ENCODE assay signal across 10 cellular contexts in genomic region chr3:184756151-184756681, GRCh38. TPM values are rescaled to one million over a fixed set of nuclear protein-coding genes. Genes with fewer than 3 reads are reported as not detected.
DNase-seq lines count a peak whose midpoint lies in the region; ATAC-seq, FAIRE-seq and TF ChIP-seq lines count a peak whose summit lies in the region.
"Had no signal": no experiment of that assay in that cellular context is flagged by ENCODE, and none has a peak within 500 bp of the region (broad histone marks: within the 10 kb centered on the region; RNA-seq: fewer than 3 reads in every experiment).

No MANE protein-coding gene starts in this region.

- H3K27ac ChIP-seq in cardiac muscle cell = peak overlapping the region; percentile 69
- H3K27ac ChIP-seq in right atrium auricular region = peak overlapping the region in 1 of 2 donors; percentile 39
- H3K27ac ChIP-seq in brain microvascular endothelial cell = peak overlapping the region; percentile 23
- peak overlapping the region; percentile 67 to 82 for H3K27ac ChIP-seq in mucosa of rectum (ENCODE audit: low read depth in 2 of 2, low read length in 2 of 2)
- no peak overlapping the region for H3K27ac ChIP-seq in PC-9

- FAIRE-seq in urothelium cell line (lab: Jason Lieb, UNC) = no peak

- H3F3A ChIP-seq in PC-9 (ENCODE audit: insufficient read depth, low read depth) = no peaks in the 10 kb centered on the region

- ATAC-seq in GM18498 (IDR thresholded peaks at IDR 0.05; ENCODE audit: unreplicated experiment) = no peak
- ATAC-seq: natural killer cell had no signal

- POLR2A ChIA-PET in PC-9 (lab: Charles Lee; ENCODE audit: unreplicated experiment) = interaction anchor here (0.5 to 0.7 kb wide), 3 partner anchors 67 to 210 kb away, joined by 4 to 5 read pairs (median 4); no protein-coding TSS in a partner anchor

- H4K20me1 ChIP-seq in PC-9 (ENCODE audit: insufficient read depth) = no peaks in the 10 kb centered on the region

- H3K9me2 ChIP-seq in PC-9 (ENCODE audit: insufficient read depth) = no peaks in the 10 kb centered on the region

- H3K36me3 ChIP-seq in cardiac muscle cell (no peaks in the 10 kb centered on the region), right atrium auricular region (no peaks in the 10 kb centered on the region), brain microvascular endothelial cell (replicated peaks) (no peaks in the 10 kb centered on the region), mucosa of rectum (ENCODE audit: control insufficient read depth in 2 of 2, insufficient read depth in 2 of 2, low read length in 2 of 2) (no peaks in the 10 kb centered on the region), PC-9 (ENCODE audit: low read depth) (no peaks in the 10 kb centered on the region)
- H3K36me3 ChIP-seq: breast epithelium had no signal

- no peaks in the 10 kb centered on the region for H3K36me3 Mint-ChIP-seq in type B pancreatic cell
- H3K36me3 Mint-ChIP-seq: natural killer cell had no signal

- no peaks in the 10 kb centered on the region for H3K27me3 Mint-ChIP-seq in type B pancreatic cell

- H3K27ac Mint-ChIP-seq in type B pancreatic cell = peak overlapping the region; percentile 75
- H3K27ac Mint-ChIP-seq: natural killer cell had no signal

- H3K4me1 ChIP-seq in cardiac muscle cell (ENCODE audit: low read depth) = peaks cover 36% of the 10 kb centered on the region
- H3K4me1 ChIP-seq in right atrium auricular region = peaks cover 0 to 21% of the 10 kb centered on the region in 2 donors
- peaks cover 18 to 25% of the 10 kb centered on the region in 2 donors for H3K4me1 ChIP-seq in mucosa of rectum (ENCODE audit: control insufficient read depth in 2 of 2, insufficient read depth in 2 of 2, low read length in 2 of 2)
- H3K4me1 ChIP-seq in PC-9 (replicated peaks; ENCODE audit: insufficient read depth) = no peaks in the 10 kb centered on the region
- H3K4me1 ChIP-seq: breast epithelium had no signal

- BruUV-seq in PC-9 (replicated peaks; lab: Mats Ljungman, UMichigan) = no TSS peak

- CTCF ChIA-PET in PC-9 (lab: Charles Lee) = interaction anchor here (1.0 kb wide), 1 partner anchor 195 kb away, joined by 5 read pairs; no protein-coding TSS in a partner anchor

- no peaks in the 10 kb centered on the region for H3K27me3 ChIP-seq in cardiac muscle cell
- no peaks in the 10 kb centered on the region for H3K27me3 ChIP-seq in right atrium auricular region
- H3K27me3 ChIP-seq in brain microvascular endothelial cell (replicated peaks) = no peaks in the 10 kb centered on the region
- H3K27me3 ChIP-seq in mucosa of rectum (ENCODE audit: control insufficient read depth in 2 of 2, insufficient read depth in 2 of 2, low read length in 2 of 2) = no peaks in the 10 kb centered on the region
- no peaks in the 10 kb centered on the region for H3K27me3 ChIP-seq in PC-9 (ENCODE audit: insufficient read depth, low read depth)
- H3K27me3 ChIP-seq: breast epithelium had no signal

- H3K9me3 ChIP-seq in cardiac muscle cell (ENCODE audit: low read depth) (no peaks in the 10 kb centered on the region), right atrium auricular region (no peaks in the 10 kb centered on the region), mucosa of rectum (ENCODE audit: control insufficient read depth in 2 of 2, low read length in 2 of 2) (no peaks in the 10 kb centered on the region), PC-9 (ENCODE audit: insufficient read depth, low read depth) (no peaks in the 10 kb centered on the region)
- H3K9me3 ChIP-seq: breast epithelium had no signal

- H2AFZ ChIP-seq in PC-9 = no peak overlapping the region

- in situ Hi-C loops in brain microvascular endothelial cell (cut with HindIII; ENCODE audit: low pct_ligation_motif_present, low sequenced_read_pairs) = no loop called here

- H3K4me3 Mint-ChIP-seq in type B pancreatic cell = no peak overlapping the region
- H3K4me3 Mint-ChIP-seq: natural killer cell had no signal

- TF ChIP-seq CTCF in cardiac muscle cell (IDR thresholded peaks at IDR 0.05; ENCODE audit: low read depth, low read length) = no peak
- no peak for TF ChIP-seq CTCF in right atrium auricular region (IDR thresholded peaks at IDR 0.05)
- no peak for TF ChIP-seq CTCF in brain microvascular endothelial cell (IDR thresholded peaks at IDR 0.05; ENCODE audit: low read depth, low read length, missing control alignments)
- TF ChIP-seq CTCF in type B pancreatic cell (conservative IDR thresholded peaks at IDR 0.05) = no peak
- TF ChIP-seq CTCF in PC-9 (conservative IDR thresholded peaks at IDR 0.05) = no peak

- H3K79me2 ChIP-seq in PC-9 (ENCODE audit: low read depth) = no peaks in the 10 kb centered on the region

- intact Hi-C loops in PC-9 (cut with micrococcal nuclease; ENCODE audit: unreplicated experiment) = no loop called here

- H3K4me1 Mint-ChIP-seq in type B pancreatic cell (ENCODE audit: unreplicated experiment) = peaks cover 27% of the 10 kb centered on the region
- H3K4me1 Mint-ChIP-seq: natural killer cell had no signal

- peak overlapping the region in 1 of 2 donors; percentile 30 for H3K9ac ChIP-seq in mucosa of rectum (ENCODE audit: low read depth in 1 of 2, low read length in 2 of 2)

- H3K4me3 ChIP-seq in cardiac muscle cell (no peak overlapping the region), right atrium auricular region (no peak overlapping the region), brain microvascular endothelial cell (ENCODE audit: low read depth, low read length) (no peak overlapping the region), mucosa of rectum (ENCODE audit: low read length in 2 of 2) (no peak overlapping the region), PC-9 (no peak overlapping the region)

- H3K4me2 ChIP-seq in PC-9 = no peak overlapping the region

- DNase-seq in cardiac muscle cell (ENCODE audit: low read depth in 1 of 2, low spot score in 1 of 2) (no peak), right atrium auricular region (ENCODE audit: low spot score) (no peak), brain microvascular endothelial cell (no peak), type B pancreatic cell (ENCODE audit: extremely low spot score, unreplicated experiment) (no peak), PC-9 (no peak), urothelium cell line (ENCODE audit: low spot score) (no peak)
- DNase-seq: natural killer cell had no signal

- H3K9me3 Mint-ChIP-seq in type B pancreatic cell = no peaks in the 10 kb centered on the region
- H3K9me3 Mint-ChIP-seq: natural killer cell had no signal

RNA-seq across cellular contexts. Expression of gene MAGEF1, which starts 44.4 kb away (rescaled TPM):
- total RNA-seq in cardiac muscle cell = 200 and 255 TPM in 2 replicates
- polyA plus RNA-seq in cardiac muscle cell = 236 and 249 TPM in 2 replicates
- 10 to 100 TPM; 26.9 to 32.2 TPM for total RNA-seq in right atrium auricular region
- total RNA-seq in type B pancreatic cell (ENCODE audit: low replicate concordance) = 69.2 and 75.2 TPM in 2 replicates
- total RNA-seq in PC-9 (2021) = 97.2 and 106 TPM in 2 replicates

RNA-seq across cellular contexts. Expression of gene VPS8, which starts 55.8 kb away (rescaled TPM):
- total RNA-seq in cardiac muscle cell (45.3 and 47.1 TPM in 2 replicates), right atrium auricular region (10 to 100 TPM; 22.7 to 23.0 TPM), type B pancreatic cell (ENCODE audit: low replicate concordance) (36.5 and 59.4 TPM in 2 replicates), PC-9 (2021) (71.8 and 80.8 TPM in 2 replicates)
- 41.2 and 61.5 TPM in 2 replicates for polyA plus RNA-seq in cardiac muscle cell
